25 cellular contexts compared by ENCODE assay signal in genomic region chr16:65697061-65697460, GRCh38.
DNase-seq lines count a peak whose midpoint lies in the region; FAIRE-seq and TF ChIP-seq lines count a peak whose summit lies in the region.
"Had no signal": no experiment of that assay in that cellular context is flagged by ENCODE, and none has a peak within 500 bp of the region (broad histone marks: within the 10 kb centered on the region; RNA-seq: fewer than 3 reads in every experiment).

No MANE protein-coding gene starts in this region.

- peaks cover 23% of the 10 kb centered on the region for H3K4me1 Mint-ChIP-seq in chondrocyte (ENCODE audit: low read depth)
- H3K4me1 Mint-ChIP-seq: activated CD4-positive, alpha-beta T cell treated with anti-CD3 and anti-CD28 coated beads for 36 hours; CD4-positive, CD25-positive, alpha-beta regulatory T cell had no signal

- H3K27ac Mint-ChIP-seq in chondrocyte (ENCODE audit: unreplicated experiment), result no peak overlapping the region
- H3K27ac Mint-ChIP-seq: activated CD4-positive, alpha-beta T cell treated with anti-CD3 and anti-CD28 coated beads for 36 hours; activated naive CD4-positive, alpha-beta T cell treated with anti-CD3 and anti-CD28 coated beads for 36 hours; CD4-positive, CD25-positive, alpha-beta regulatory T cell had no signal

- no peaks in the 10 kb centered on the region for H3K4me1 ChIP-seq in keratinocyte (ENCODE audit: control insufficient read depth, extremely low read depth, insufficient read depth, low read length)
- H3K4me1 ChIP-seq in suprapubic skin, result no peaks in the 10 kb centered on the region
- H3K4me1 ChIP-seq: ascending aorta, left lung, upper lobe of right lung had no signal

- H3K4me3 ChIP-seq in keratinocyte (ENCODE audit: control insufficient read depth in 2 of 3, extremely low read depth in 1 of 3, insufficient read depth in 2 of 3, low read depth in 1 of 3, low read length in 3 of 3), result no peak overlapping the region
- no peak overlapping the region for H3K4me3 ChIP-seq in suprapubic skin
- H3K4me3 ChIP-seq: ascending aorta, heart left ventricle, left lung, upper lobe of right lung had no signal

- no peaks in the 10 kb centered on the region for H3K9me1 ChIP-seq in keratinocyte (ENCODE audit: control insufficient read depth, extremely low read depth, insufficient read depth, low read length)

- DNase-seq in AG09319 (ENCODE audit: extremely low read depth, low read depth) (no peak), LHCN-M2 (ENCODE audit: low read depth) (peak; percentile 1), chondrocyte (ENCODE audit: low spot score) (no peak), keratinocyte (ENCODE audit: low read depth, low spot score) (no peak), suprapubic skin (ENCODE audit: low spot score in 2 of 2) (no peak), NCI-H524 treated with DMSO at 0.1 percent for 48 hours (lab: John Stamatoyannopoulos, UW) (no peak), HPDE6-E6E7 (ENCODE audit: extremely low spot score) (no peak), OCI-M1 (lab: John Stamatoyannopoulos, UW) (no peak)
- DNase-seq: activated CD4-positive, alpha-beta T cell treated with anti-CD3 and anti-CD28 coated beads for 36 hours; activated naive CD4-positive, alpha-beta T cell treated with anti-CD3 and anti-CD28 coated beads for 36 hours; activated T-cell treated with anti-CD3 and anti-CD28 coated beads, Interleukin-2, amount 50 U/mL, for 48 hours; CD4-positive, CD25-positive, alpha-beta regulatory T cell; cerebellar nuclear complex; effector CD4-positive, alpha-beta T cell; erythroblast; heart left ventricle; left lung; midbrain; NCI-H1694; NCI-H2171; NCI-H748 treated with DMSO at 0.1 percent for 48 hours; SHP77 treated with DMSO at 0.1 percent for 48 hours; upper lobe of right lung had no signal

- H4K20me1 ChIP-seq in keratinocyte (ENCODE audit: control insufficient read depth, extremely low read depth, insufficient read depth, low read length), result no peaks in the 10 kb centered on the region

- H3K27me3 ChIP-seq in keratinocyte (ENCODE audit: control insufficient read depth, extremely low read depth, insufficient read depth, low read length), result no peaks in the 10 kb centered on the region
- H3K27me3 ChIP-seq in suprapubic skin, result no peaks in the 10 kb centered on the region
- H3K27me3 ChIP-seq: ascending aorta, heart left ventricle, left lung, upper lobe of right lung had no signal

- no peak overlapping the region for H2AFZ ChIP-seq in keratinocyte (ENCODE audit: control insufficient read depth, low read length)

- H3K9me3 ChIP-seq in keratinocyte (ENCODE audit: control insufficient read depth, low read depth, low read length), result no peaks in the 10 kb centered on the region
- no peaks in the 10 kb centered on the region for H3K9me3 ChIP-seq in suprapubic skin
- H3K9me3 ChIP-seq: ascending aorta, heart left ventricle, left lung, upper lobe of right lung had no signal

- no peaks in the 10 kb centered on the region for H3K9me3 Mint-ChIP-seq in chondrocyte (ENCODE audit: low read depth)

- FAIRE-seq in keratinocyte (lab: Jason Lieb, UNC), result no peak
- FAIRE-seq: H54 had no signal

- no peak overlapping the region for H3K9ac ChIP-seq in keratinocyte (ENCODE audit: control insufficient read depth, extremely low read depth, insufficient read depth, low read length)

- TF ChIP-seq EP300 in suprapubic skin (IDR thresholded peaks at IDR 0.05), result no peak

- H3K27me3 Mint-ChIP-seq in chondrocyte (ENCODE audit: low read depth), result no peaks in the 10 kb centered on the region
- H3K27me3 Mint-ChIP-seq: activated CD4-positive, alpha-beta T cell treated with anti-CD3 and anti-CD28 coated beads for 36 hours; CD4-positive, CD25-positive, alpha-beta regulatory T cell had no signal

- no peak for TF ChIP-seq POLR2A in suprapubic skin (IDR thresholded peaks at IDR 0.05)

- WGBS in suprapubic skin, result 76% methylated on average over 1 of the region's 1 CpG

- H3K4me2 ChIP-seq in keratinocyte (ENCODE audit: control insufficient read depth, extremely low read depth, insufficient read depth, low read depth, low read length), result no peak overlapping the region

- dilution Hi-C loops in keratinocyte (cut with MboI; ENCODE audit: extremely low pct_ligation_motif_present, low sequenced_read_pairs), result no loop called here

- no peak overlapping the region for H3K27ac ChIP-seq in keratinocyte (ENCODE audit: control insufficient read depth, insufficient read depth, low read length)
- no peak overlapping the region for H3K27ac ChIP-seq in suprapubic skin
- H3K27ac ChIP-seq: ascending aorta, heart left ventricle, left lung, upper lobe of right lung had no signal

- H3K36me3 Mint-ChIP-seq in chondrocyte (ENCODE audit: low read depth), result no peaks in the 10 kb centered on the region
- H3K36me3 Mint-ChIP-seq: CD4-positive, CD25-positive, alpha-beta regulatory T cell had no signal

- no peak overlapping the region for H3K4me3 Mint-ChIP-seq in chondrocyte (ENCODE audit: unreplicated experiment)
- H3K4me3 Mint-ChIP-seq: activated CD4-positive, alpha-beta T cell treated with anti-CD3 and anti-CD28 coated beads for 36 hours; activated naive CD4-positive, alpha-beta T cell treated with anti-CD3 and anti-CD28 coated beads for 36 hours; CD4-positive, CD25-positive, alpha-beta regulatory T cell had no signal

- no peaks in the 10 kb centered on the region for H3K79me2 ChIP-seq in keratinocyte (ENCODE audit: control insufficient read depth, insufficient read depth, low read length)

- H3K36me3 ChIP-seq in keratinocyte (ENCODE audit: control insufficient read depth in 2 of 2, extremely low read depth in 1 of 2, insufficient read depth in 2 of 2, low read length in 2 of 2) (no peaks in the 10 kb centered on the region), suprapubic skin (no peaks in the 10 kb centered on the region)
- H3K36me3 ChIP-seq: ascending aorta, heart left ventricle, left lung, upper lobe of right lung had no signal

- TF ChIP-seq CTCF in AG09319 (IDR thresholded peaks at IDR 0.05; ENCODE audit: low read depth, low read length), result peak; percentile 25
- peak; percentile 37 for TF ChIP-seq CTCF in chondrocyte (IDR thresholded peaks at IDR 0.05)
- TF ChIP-seq CTCF in keratinocyte (optimal IDR thresholded peaks at IDR 0.05 in 1 of 3, IDR thresholded peaks at IDR 0.05 in 1 of 3, conservative IDR thresholded peaks at IDR 0.05 in 1 of 3; ENCODE audit: extremely low read depth in 1 of 3, insufficient read depth in 2 of 3, low read length in 3 of 3), result peak in 2 of 3 experiments; percentile 23 to 38
- TF ChIP-seq CTCF in suprapubic skin (IDR thresholded peaks at IDR 0.05), result no peak

Comparison
In these comparisons a context has a peak if more than half of its experiments do, and no peak if none do; other contexts are left out.
1. CTCF ChIP-seq: peak in AG09319 (single experiment), chondrocyte (single experiment) and keratinocyte (2 of 3); none in suprapubic skin (0 of 2).